Comparison of ENCODE assay signal across 27 cellular contexts in genomic region chr6:64483956-64484499, GRCh38.
"Had no signal": no experiment of that assay in that cellular context is flagged by ENCODE, and none has a peak within 500 bp of the region (broad histone marks: within the 10 kb centered on the region; RNA-seq: fewer than 3 reads in every experiment).

No MANE protein-coding gene starts in this region.

- H3K27ac ChIP-seq: ascending aorta, SJSA1 had no signal

- DNase-seq: activated CD4-positive, alpha-beta T cell treated with anti-CD3 and anti-CD28 coated beads for 36 hours; activated CD4-positive, alpha-beta T cell treated with anti-CD3 and anti-CD28 coated beads, Interleukin-2, amount 10 ng/mL, durations not matched to agents 7 days and 5 days; activated CD4-positive, alpha-beta T cell treated with anti-CD3 and anti-CD28 coated beads, Interleukin-2, amount 50 U/mL, for 48 hours; activated CD8-positive, alpha-beta T cell treated with anti-CD3 and anti-CD28 coated beads, Interleukin-2, amount 10 ng/mL, durations not matched to agents 7 days and 5 days; activated gamma-delta T cell; activated naive CD4-positive, alpha-beta T cell treated with Interleukin-2 at 50 U/mL for 16 hours; activated naive CD8-positive, alpha-beta T cell treated with anti-CD3 and anti-CD28 coated beads, Interleukin-2, amount 10 ng/mL, durations not matched to agents 7 days and 5 days; activated T-cell treated with anti-CD3 and anti-CD28 coated beads, Interleukin-2, amount 50 U/mL, for 24 hours; amygdala; caudate nucleus; Kasumi-1; KG1; MG63; NCI-H1048; NCI-H1105 treated with DMSO at 0.1 percent for 48 hours; NCI-H1436; NCI-H1694; NCI-H2029; NCI-H345; NCI-H524 treated with DMSO at 0.1 percent for 48 hours; SHP77 treated with DMSO at 0.1 percent for 48 hours; SK-N-SH had no signal

- H3K4me1 ChIP-seq: ascending aorta, SJSA1 had no signal

- H3K4me2 ChIP-seq: SK-N-SH had no signal

- H3K4me3 ChIP-seq: ascending aorta, MG63, SJSA1 had no signal

- H3K9me3 ChIP-seq: ascending aorta, MG63, SJSA1, SK-N-SH had no signal

- H3K27me3 ChIP-seq: ascending aorta, MG63, SJSA1 had no signal

- FAIRE-seq: TTC549 had no signal

- H3K9ac ChIP-seq: SK-N-SH had no signal

- ATAC-seq: activated CD4-positive, alpha-beta T cell treated with anti-CD3 and anti-CD28 coated beads for 36 hours; activated CD4-positive, CD25-positive, alpha-beta regulatory T cell treated with anti-CD3 and anti-CD28 coated beads, Interleukin-2, amount 50 U/mL, for 24 hours; activated CD8-positive, alpha-beta T cell treated with anti-CD3 and anti-CD28 coated beads, Interleukin-2, amount 10 ng/mL, durations not matched to agents 7 days and 5 days; Panc1 had no signal

- H3K36me3 ChIP-seq: ascending aorta, MG63, SJSA1 had no signal
